In the genomic region with DNA sequence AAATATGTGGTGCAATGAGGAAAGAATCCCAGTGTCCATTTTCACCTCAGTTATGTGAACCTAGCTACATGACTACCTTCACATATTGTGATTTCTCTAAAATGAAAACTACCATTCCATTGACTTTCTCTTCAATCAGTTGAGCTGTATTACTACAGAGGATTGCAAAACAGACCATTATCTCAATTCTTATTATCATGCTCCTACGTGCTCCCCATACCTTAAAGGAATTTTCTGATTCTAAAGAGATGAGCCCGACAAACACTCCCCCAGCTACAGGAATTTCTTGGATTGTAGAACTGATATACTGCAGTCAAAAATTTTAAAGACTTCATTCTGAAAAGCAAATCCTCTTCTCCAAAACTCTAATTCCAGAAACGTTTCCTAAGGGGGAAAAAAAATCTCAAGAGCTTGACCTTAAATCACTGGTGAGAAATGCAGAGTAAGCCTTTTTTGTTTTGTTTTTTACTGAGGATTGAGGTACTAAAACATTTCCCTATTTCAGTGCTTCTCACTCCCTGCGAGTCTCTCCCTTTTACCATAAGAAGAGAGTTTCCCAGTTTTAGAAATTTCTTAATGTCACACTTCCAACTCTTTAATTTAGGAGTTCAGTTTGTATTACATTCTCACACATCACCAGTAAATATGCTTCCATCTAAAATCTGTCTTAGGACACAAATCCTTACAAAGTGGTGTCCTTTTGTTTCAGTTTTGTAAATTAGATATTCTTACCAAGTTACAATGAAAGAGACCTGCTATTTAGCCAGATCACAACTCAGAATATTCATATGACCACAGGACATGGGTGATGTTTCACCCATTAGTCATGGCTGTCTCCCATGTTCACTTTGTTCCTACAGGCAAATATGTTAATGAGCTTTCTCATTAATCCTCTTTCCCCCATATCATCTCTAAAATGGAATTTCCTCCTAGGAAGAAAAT, we compare ENCODE assay signal across 16 cellular contexts.
DNase-seq lines count a peak whose midpoint lies in the region; ATAC-seq and TF ChIP-seq lines count a peak whose summit lies in the region.
"Had no signal": no experiment of that assay in that cellular context is flagged by ENCODE, and none has a peak within 500 bp of the region (broad histone marks: within the 10 kb centered on the region; RNA-seq: fewer than 3 reads in every experiment).

No MANE protein-coding gene starts in this region.

- peaks cover 3% of the 10 kb centered on the region for H4K20me1 ChIP-seq in hepatocyte (ENCODE audit: insufficient read depth, poor library complexity, severe bottlenecking)

- no peak overlapping the region for H3K4me2 ChIP-seq in hepatocyte

- peaks cover 18% of the 10 kb centered on the region for H3K4me1 ChIP-seq in hepatocyte (ENCODE audit: insufficient read depth)

- H3K9me3 ChIP-seq in hepatocyte (ENCODE audit: low read depth): no peaks in the 10 kb centered on the region
- H3K9me3 ChIP-seq: upper lobe of right lung had no signal

- CTCF ChIA-PET in WTC11 (lab: Charles Lee): interaction anchor here (0.7 kb wide), 1 partner anchor 9 kb away, joined by 3 read pairs; no protein-coding TSS in a partner anchor

- H3K36me3 ChIP-seq in hepatocyte (replicated peaks; ENCODE audit: insufficient read depth, low read depth): no peaks in the 10 kb centered on the region
- H3K36me3 ChIP-seq: upper lobe of right lung had no signal

- no peaks in the 10 kb centered on the region for H3K9me3 Mint-ChIP-seq in stimulated activated naive CD8-positive, alpha-beta T cell treated with anti-CD3 and anti-CD28 coated beads, Interleukin-15, amount 100 ng/mL, for 72 hours
- no peaks in the 10 kb centered on the region for H3K9me3 Mint-ChIP-seq in WTC11
- H3K9me3 Mint-ChIP-seq: activated CD8-positive, alpha-beta T cell treated with anti-CD3 and anti-CD28 coated beads for 36 hours; brain; memory B cell had no signal

- TF ChIP-seq CTCF in WTC11 (IDR thresholded peaks at IDR 0.05): no peak
- no peak for TF ChIP-seq CTCF in hepatocyte (IDR thresholded peaks at IDR 0.05; ENCODE audit: poor library complexity)

- 67% methylated on average over 4 of the region's 4 CpGs for WGBS in hepatocyte (ENCODE audit: low lambda C conversion rate, missing lambda C conversion rate)

- peaks cover 57% of the 10 kb centered on the region for H3K79me2 ChIP-seq in hepatocyte

- no peak overlapping the region for H2AFZ ChIP-seq in hepatocyte

- H3K4me3 Mint-ChIP-seq in stimulated activated naive CD8-positive, alpha-beta T cell treated with anti-CD3 and anti-CD28 coated beads, Interleukin-15, amount 100 ng/mL, for 72 hours: no peak overlapping the region
- H3K4me3 Mint-ChIP-seq in WTC11: no peak overlapping the region
- H3K4me3 Mint-ChIP-seq: activated CD8-positive, alpha-beta T cell treated with anti-CD3 and anti-CD28 coated beads for 36 hours; brain; memory B cell had no signal

- DNase-seq in stimulated activated naive CD8-positive, alpha-beta T cell treated with anti-CD3 and anti-CD28 coated beads, Interleukin-15, Interleukin-2, amounts not matched to agents 100 U/mL and 50 U/mL, for 24 hours: no peak
- no peak for DNase-seq in stimulated activated naive CD8-positive, alpha-beta T cell treated with anti-CD3 and anti-CD28 coated beads, Interleukin-15, amount 100 ng/mL, for 72 hours
- DNase-seq in WTC11 (ENCODE audit: low spot score): no peak
- DNase-seq in foreskin melanocyte: peak; percentile 59
- no peak for DNase-seq in NCI-H1105 treated with DMSO at 0.1 percent for 48 hours (lab: John Stamatoyannopoulos, UW)
- no peak for DNase-seq in islet precursor cell
- DNase-seq in hepatocyte (ENCODE audit: low spot score): no peak
- DNase-seq: activated CD8-positive, alpha-beta T cell treated with anti-CD3 and anti-CD28 coated beads for 36 hours; activated effector memory CD4-positive, alpha-beta T cell treated with Interleukin-2 at 50 U/mL for 16 hours; hypothalamus; NCI-H2171 treated with DMSO at 0.1 percent for 48 hours; T1000; upper lobe of right lung had no signal

- H3K27me3 ChIP-seq in hepatocyte: no peaks in the 10 kb centered on the region
- H3K27me3 ChIP-seq: upper lobe of right lung had no signal

- H3K27me3 Mint-ChIP-seq in stimulated activated naive CD8-positive, alpha-beta T cell treated with anti-CD3 and anti-CD28 coated beads, Interleukin-15, amount 100 ng/mL, for 72 hours: no peaks in the 10 kb centered on the region
- no peaks in the 10 kb centered on the region for H3K27me3 Mint-ChIP-seq in WTC11 (ENCODE audit: low read depth)
- H3K27me3 Mint-ChIP-seq: activated CD8-positive, alpha-beta T cell treated with anti-CD3 and anti-CD28 coated beads for 36 hours had no signal

- H3K27ac Mint-ChIP-seq in stimulated activated naive CD8-positive, alpha-beta T cell treated with anti-CD3 and anti-CD28 coated beads, Interleukin-15, amount 100 ng/mL, for 72 hours: no peak overlapping the region
- H3K27ac Mint-ChIP-seq in WTC11: peak overlapping the region; percentile 71
- H3K27ac Mint-ChIP-seq: activated CD8-positive, alpha-beta T cell treated with anti-CD3 and anti-CD28 coated beads for 36 hours; memory B cell had no signal

- H3K9me2 ChIP-seq in hepatocyte (replicated peaks; ENCODE audit: insufficient read depth): no peaks in the 10 kb centered on the region

- H3K4me1 Mint-ChIP-seq in stimulated activated naive CD8-positive, alpha-beta T cell treated with anti-CD3 and anti-CD28 coated beads, Interleukin-15, amount 100 ng/mL, for 72 hours: no peaks in the 10 kb centered on the region
- H3K4me1 Mint-ChIP-seq in WTC11: peaks cover 62% of the 10 kb centered on the region
- H3K4me1 Mint-ChIP-seq: memory B cell had no signal

- no peak overlapping the region for H3K27ac ChIP-seq in hepatocyte
- H3K27ac ChIP-seq: upper lobe of right lung had no signal

- no peak overlapping the region for H3K4me3 ChIP-seq in hepatocyte
- H3K4me3 ChIP-seq: upper lobe of right lung had no signal

- H3K36me3 Mint-ChIP-seq in WTC11: no peaks in the 10 kb centered on the region
- H3K36me3 Mint-ChIP-seq: brain, memory B cell had no signal

- peak; percentile 52 for ATAC-seq in stimulated activated naive CD8-positive, alpha-beta T cell treated with anti-CD3 and anti-CD28 coated beads, Interleukin-15, Interleukin-2, amounts not matched to agents 100 U/mL and 50 U/mL, for 24 hours
- ATAC-seq in stimulated activated naive CD8-positive, alpha-beta T cell treated with anti-CD3 and anti-CD28 coated beads, Interleukin-15, amount 100 ng/mL, for 72 hours: no peak
- ATAC-seq in WTC11 (no peak), GM19328 (IDR thresholded peaks at IDR 0.05; ENCODE audit: unreplicated experiment) (no peak)
- ATAC-seq: activated CD8-positive, alpha-beta T cell treated with anti-CD3 and anti-CD28 coated beads for 36 hours; upper lobe of right lung had no signal

- POLR2A ChIA-PET in WTC11 (lab: Charles Lee): no interaction called here

TF ChIP-seq in WTC11, 78 proteins besides CTCF, POLR2A, EP300 and RAD21 (continues in another document):
- TF ChIP-seq TEAD4 (CRISPR knock-in tag; IDR thresholded peaks at IDR 0.05): no peak
- TF ChIP-seq, protein P1, sequence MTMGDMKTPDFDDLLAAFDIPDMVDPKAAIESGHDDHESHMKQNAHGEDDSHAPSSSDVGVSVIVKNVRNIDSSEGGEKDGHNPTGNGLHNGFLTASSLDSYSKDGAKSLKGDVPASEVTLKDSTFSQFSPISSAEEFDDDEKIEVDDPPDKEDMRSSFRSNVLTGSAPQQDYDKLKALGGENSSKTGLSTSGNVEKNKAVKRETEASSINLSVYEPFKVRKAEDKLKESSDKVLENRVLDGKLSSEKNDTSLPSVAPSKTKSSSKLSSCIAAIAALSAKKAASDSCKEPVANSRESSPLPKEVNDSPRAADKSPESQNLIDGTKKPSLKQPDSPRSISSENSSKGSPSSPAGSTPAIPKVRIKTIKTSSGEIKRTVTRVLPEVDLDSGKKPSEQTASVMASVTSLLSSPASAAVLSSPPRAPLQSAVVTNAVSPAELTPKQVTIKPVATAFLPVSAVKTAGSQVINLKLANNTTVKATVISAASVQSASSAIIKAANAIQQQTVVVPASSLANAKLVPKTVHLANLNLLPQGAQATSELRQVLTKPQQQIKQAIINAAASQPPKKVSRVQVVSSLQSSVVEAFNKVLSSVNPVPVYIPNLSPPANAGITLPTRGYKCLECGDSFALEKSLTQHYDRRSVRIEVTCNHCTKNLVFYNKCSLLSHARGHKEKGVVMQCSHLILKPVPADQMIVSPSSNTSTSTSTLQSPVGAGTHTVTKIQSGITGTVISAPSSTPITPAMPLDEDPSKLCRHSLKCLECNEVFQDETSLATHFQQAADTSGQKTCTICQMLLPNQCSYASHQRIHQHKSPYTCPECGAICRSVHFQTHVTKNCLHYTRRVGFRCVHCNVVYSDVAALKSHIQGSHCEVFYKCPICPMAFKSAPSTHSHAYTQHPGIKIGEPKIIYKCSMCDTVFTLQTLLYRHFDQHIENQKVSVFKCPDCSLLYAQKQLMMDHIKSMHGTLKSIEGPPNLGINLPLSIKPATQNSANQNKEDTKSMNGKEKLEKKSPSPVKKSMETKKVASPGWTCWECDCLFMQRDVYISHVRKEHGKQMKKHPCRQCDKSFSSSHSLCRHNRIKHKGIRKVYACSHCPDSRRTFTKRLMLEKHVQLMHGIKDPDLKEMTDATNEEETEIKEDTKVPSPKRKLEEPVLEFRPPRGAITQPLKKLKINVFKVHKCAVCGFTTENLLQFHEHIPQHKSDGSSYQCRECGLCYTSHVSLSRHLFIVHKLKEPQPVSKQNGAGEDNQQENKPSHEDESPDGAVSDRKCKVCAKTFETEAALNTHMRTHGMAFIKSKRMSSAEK (CRISPR knock-in tag; IDR thresholded peaks at IDR 0.05; ENCODE audit: borderline replicate concordance): no peak
- TF ChIP-seq, protein P2, sequence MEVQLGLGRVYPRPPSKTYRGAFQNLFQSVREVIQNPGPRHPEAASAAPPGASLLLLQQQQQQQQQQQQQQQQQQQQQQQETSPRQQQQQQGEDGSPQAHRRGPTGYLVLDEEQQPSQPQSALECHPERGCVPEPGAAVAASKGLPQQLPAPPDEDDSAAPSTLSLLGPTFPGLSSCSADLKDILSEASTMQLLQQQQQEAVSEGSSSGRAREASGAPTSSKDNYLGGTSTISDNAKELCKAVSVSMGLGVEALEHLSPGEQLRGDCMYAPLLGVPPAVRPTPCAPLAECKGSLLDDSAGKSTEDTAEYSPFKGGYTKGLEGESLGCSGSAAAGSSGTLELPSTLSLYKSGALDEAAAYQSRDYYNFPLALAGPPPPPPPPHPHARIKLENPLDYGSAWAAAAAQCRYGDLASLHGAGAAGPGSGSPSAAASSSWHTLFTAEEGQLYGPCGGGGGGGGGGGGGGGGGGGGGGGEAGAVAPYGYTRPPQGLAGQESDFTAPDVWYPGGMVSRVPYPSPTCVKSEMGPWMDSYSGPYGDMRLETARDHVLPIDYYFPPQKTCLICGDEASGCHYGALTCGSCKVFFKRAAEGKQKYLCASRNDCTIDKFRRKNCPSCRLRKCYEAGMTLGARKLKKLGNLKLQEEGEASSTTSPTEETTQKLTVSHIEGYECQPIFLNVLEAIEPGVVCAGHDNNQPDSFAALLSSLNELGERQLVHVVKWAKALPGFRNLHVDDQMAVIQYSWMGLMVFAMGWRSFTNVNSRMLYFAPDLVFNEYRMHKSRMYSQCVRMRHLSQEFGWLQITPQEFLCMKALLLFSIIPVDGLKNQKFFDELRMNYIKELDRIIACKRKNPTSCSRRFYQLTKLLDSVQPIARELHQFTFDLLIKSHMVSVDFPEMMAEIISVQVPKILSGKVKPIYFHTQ (CRISPR knock-in tag; IDR thresholded peaks at IDR 0.05): no peak
